ENCODE assay signal across 1 cellular context in genomic region chr4:12933760-12934221, GRCh38.
A peak's percentile ranks its signal among the peaks of the same experiment; 100 is the strongest.
TF ChIP-seq lines count a peak whose summit lies in the region.

No MANE protein-coding gene starts in this region.

TF ChIP-seq in HepG2, 621 proteins besides CTCF, POLR2A, EP300 and RAD21 (continued from another document):
- TF ChIP-seq GATAD1 (CRISPR knock-in tag; IDR thresholded peaks at IDR 0.05), result 0 out of 2 replicates have a peak, but pooled peaks have one; percentile 11
- TF ChIP-seq ZBTB21 (CRISPR knock-in tag; IDR thresholded peaks at IDR 0.05), result peak; percentile 22; the same call in 1 of the 2 replicates
- no peak for TF ChIP-seq ATRX (CRISPR knock-in tag; IDR thresholded peaks at IDR 0.05; ENCODE audit: borderline replicate concordance)
- TF ChIP-seq ELF3 (CRISPR knock-in tag; IDR thresholded peaks at IDR 0.05), result peak; percentile 71
- peak; percentile 47; the same call in 1 of the 2 replicates for TF ChIP-seq RXRA (CRISPR knock-in tag; IDR thresholded peaks at IDR 0.05)
- TF ChIP-seq STAG1 (CRISPR knock-in tag; IDR thresholded peaks at IDR 0.05), result peak; percentile 35
- no peak for TF ChIP-seq ZNF616 (CRISPR knock-in tag; IDR thresholded peaks at IDR 0.05; ENCODE audit: low read depth)
- TF ChIP-seq MEF2D (CRISPR knock-in tag; IDR thresholded peaks at IDR 0.05), result peak; percentile 88
- TF ChIP-seq NCOA2 (CRISPR knock-in tag; IDR thresholded peaks at IDR 0.05), result peak; percentile 90
- TF ChIP-seq NR2F2 (IDR thresholded peaks at IDR 0.05; ENCODE audit: borderline replicate concordance, low read depth), result peak; percentile 95
- TF ChIP-seq THAP11 (CRISPR knock-in tag; IDR thresholded peaks at IDR 0.05), result peak; percentile 45; the same call in 1 of the 2 replicates
- TF ChIP-seq ZFP1 (CRISPR knock-in tag; IDR thresholded peaks at IDR 0.05), result 0 out of 2 replicates have a peak, but pooled peaks have one; percentile 35
- no peak for TF ChIP-seq ZNF496 (CRISPR knock-in tag; IDR thresholded peaks at IDR 0.05; ENCODE audit: insufficient replicate concordance)
- peak; percentile 96 for TF ChIP-seq CEBPB (IDR thresholded peaks at IDR 0.05; ENCODE audit: borderline replicate concordance, low read depth, low read length)
